Comparison of ENCODE assay signal across 8 cellular contexts in genomic region chr10:118342638-118343020, GRCh38. TPM values are rescaled to one million over a fixed set of nuclear protein-coding genes. Genes with fewer than 3 reads are reported as not detected.
DNase-seq lines count a peak whose midpoint lies in the region; ATAC-seq and TF ChIP-seq lines count a peak whose summit lies in the region.

No MANE protein-coding gene starts in this region.

- peak overlapping the region; percentile 93 for H3K4me3 Mint-ChIP-seq in HFFc6
- H3K4me3 Mint-ChIP-seq in activated CD8-positive, alpha-beta T cell treated with anti-CD3 and anti-CD28 coated beads for 36 hours, result peak overlapping the region; percentile 87

- H3K36me3 ChIP-seq in iPS-20b (ENCODE audit: insufficient read depth, low read depth, low read length) (no peaks in the 10 kb centered on the region), suprapubic skin (no peaks in the 10 kb centered on the region)

- peaks cover 36% of the 10 kb centered on the region for H3K4me1 Mint-ChIP-seq in HFFc6 (ENCODE audit: low read depth)
- peaks cover 33% of the 10 kb centered on the region for H3K4me1 Mint-ChIP-seq in activated CD8-positive, alpha-beta T cell treated with anti-CD3 and anti-CD28 coated beads for 36 hours (ENCODE audit: low read depth)

- intact Hi-C loops in activated CD8-positive, alpha-beta T cell treated with anti-CD3 and anti-CD28 coated beads for 36 hours (cut with micrococcal nuclease), result no loop called here

- 31% methylated on average over 7 of the region's 7 CpGs for WGBS in suprapubic skin

- DNase-seq in EL (peak; percentile 17), HFFc6 (no peak), suprapubic skin (ENCODE audit: low spot score in 2 of 2) (no peak), NCI-H1092 (lab: John Stamatoyannopoulos, UW) (no peak)
- peak; percentile 17 for DNase-seq in activated CD8-positive, alpha-beta T cell treated with anti-CD3 and anti-CD28 coated beads for 36 hours

- CTCF ChIA-PET in activated CD8-positive, alpha-beta T cell treated with anti-CD3 and anti-CD28 coated beads for 36 hours (lab: Charles Lee), result no interaction called here

- peak overlapping the region; percentile 94 for H3K27ac Mint-ChIP-seq in HFFc6
- peak overlapping the region; percentile 92 for H3K27ac Mint-ChIP-seq in activated CD8-positive, alpha-beta T cell treated with anti-CD3 and anti-CD28 coated beads for 36 hours

- H3K27me3 ChIP-seq in iPS-20b (ENCODE audit: insufficient read depth, low read length), result no peaks in the 10 kb centered on the region; the same call in 1 of the 2 replicates
- H3K27me3 ChIP-seq in suprapubic skin, result peaks cover 4% of the 10 kb centered on the region

- no peaks in the 10 kb centered on the region for H3K9me3 ChIP-seq in iPS-20b (ENCODE audit: insufficient read depth, low read depth, low read length)
- H3K9me3 ChIP-seq in suprapubic skin, result no peaks in the 10 kb centered on the region

- H3K36me3 Mint-ChIP-seq in HFFc6 (ENCODE audit: low read depth), result no peaks in the 10 kb centered on the region
- H3K36me3 Mint-ChIP-seq in activated CD8-positive, alpha-beta T cell treated with anti-CD3 and anti-CD28 coated beads for 36 hours (ENCODE audit: low read depth), result peaks cover 9% of the 10 kb centered on the region

- TF ChIP-seq EP300 in suprapubic skin (IDR thresholded peaks at IDR 0.05), result no peak

- H3K9me3 Mint-ChIP-seq in HFFc6, result no peaks in the 10 kb centered on the region
- no peaks in the 10 kb centered on the region for H3K9me3 Mint-ChIP-seq in activated CD8-positive, alpha-beta T cell treated with anti-CD3 and anti-CD28 coated beads for 36 hours

- no peaks in the 10 kb centered on the region; the same call in 1 of the 2 replicates for H3K27me3 Mint-ChIP-seq in HFFc6 (ENCODE audit: insufficient read depth)
- H3K27me3 Mint-ChIP-seq in activated CD8-positive, alpha-beta T cell treated with anti-CD3 and anti-CD28 coated beads for 36 hours, result no peaks in the 10 kb centered on the region

- H3K4me3 ChIP-seq in iPS-20b (ENCODE audit: low read length) (peak overlapping the region; percentile 85), suprapubic skin (peak overlapping the region; percentile 90)

- POLR2A ChIA-PET in activated CD8-positive, alpha-beta T cell treated with anti-CD3 and anti-CD28 coated beads for 36 hours (lab: Charles Lee), result no interaction called here

- TF ChIP-seq POLR2A in suprapubic skin (IDR thresholded peaks at IDR 0.05), result no peak

- H3K4me1 ChIP-seq in iPS-20b (ENCODE audit: insufficient read depth, low read length), result peaks cover 7% of the 10 kb centered on the region; the same call in 1 of the 2 replicates
- H3K4me1 ChIP-seq in suprapubic skin, result peaks cover 33% of the 10 kb centered on the region

- TF ChIP-seq CTCF in HFFc6 (IDR thresholded peaks at IDR 0.05) (peak; percentile 38), suprapubic skin (IDR thresholded peaks at IDR 0.05) (no peak)
- no peak for TF ChIP-seq CTCF in activated CD8-positive, alpha-beta T cell treated with anti-CD3 and anti-CD28 coated beads for 36 hours (IDR thresholded peaks at IDR 0.05)

- peak; percentile 4 for ATAC-seq in activated CD8-positive, alpha-beta T cell treated with anti-CD3 and anti-CD28 coated beads for 36 hours
- no peak for ATAC-seq in GM19463 (IDR thresholded peaks at IDR 0.05; ENCODE audit: unreplicated experiment)
- ATAC-seq in HG03520 (IDR thresholded peaks at IDR 0.05; ENCODE audit: unreplicated experiment), result no peak

- H3K27ac ChIP-seq in iPS-20b (ENCODE audit: low read length), result no peak overlapping the region
- H3K27ac ChIP-seq in suprapubic skin, result no peak overlapping the region

- peak overlapping the region; percentile 69; the same call in 1 of the 2 replicates for H3K9ac ChIP-seq in iPS-20b (ENCODE audit: low read depth, low read length)

RNA-seq across cellular contexts. Expression of gene FAM204A, which starts 0.5 kb away (rescaled TPM):
- 10 to 100 TPM; 50.8 to 69.4 (median 60.6) TPM for total RNA-seq in HFFc6 (2021; fragmentation: NEBNext Ultra II Directional; extraction: Animal tissue kit (Norgen Biotek cat#: 25700))
- 10 to 100 TPM; 56.0 to 64.1 TPM for total RNA-seq in activated CD8-positive, alpha-beta T cell treated with anti-CD3 and anti-CD28 coated beads for 36 hours
- total RNA-seq in suprapubic skin, result 10 to 100 TPM; 18.2 to 45.4 (median 35.1) TPM

Comparison
In these comparisons a context has a peak if more than half of its experiments do, and no peak if none do; other contexts are left out.
1. DNase-seq: peak in EL (single experiment) and activated CD8-positive, alpha-beta T cell treated with anti-CD3 and anti-CD28 coated beads for 36 hours (single experiment); none in HFFc6 (single experiment), suprapubic skin (0 of 2) and NCI-H1092 (single experiment).